19 cellular contexts compared by ENCODE assay signal in the genomic region with DNA sequence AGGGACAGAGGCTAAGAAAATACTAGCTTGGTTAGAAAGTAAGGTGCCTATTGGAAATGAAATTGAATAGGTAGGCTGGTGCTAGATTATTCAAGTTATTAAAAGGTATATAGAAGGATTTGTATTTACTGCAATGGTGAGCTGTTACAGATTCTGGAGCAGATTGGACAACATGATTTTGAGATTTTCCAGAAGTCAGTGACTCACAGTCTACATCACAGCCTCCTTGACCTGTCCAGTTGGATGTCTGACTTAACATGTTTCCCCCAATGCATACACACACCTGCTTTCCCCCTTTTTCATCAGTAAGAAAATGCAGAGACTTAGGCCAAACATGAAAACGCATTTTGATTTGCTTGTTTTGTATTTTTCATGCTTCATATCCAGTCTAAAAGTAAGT. TPM values are rescaled to one million over a fixed set of nuclear protein-coding genes. Genes with fewer than 3 reads are reported as not detected.
DNase-seq lines count a peak whose midpoint lies in the region; ATAC-seq, FAIRE-seq and TF ChIP-seq lines count a peak whose summit lies in the region.
"Had no signal": no experiment of that assay in that cellular context is flagged by ENCODE, and none has a peak within 500 bp of the region (broad histone marks: within the 10 kb centered on the region; RNA-seq: fewer than 3 reads in every experiment).

No MANE protein-coding gene starts in this region.

- no peak overlapping the region for H3K23ac ChIP-seq in trophoblast cell (ENCODE audit: low read length)

- H3K9me3 ChIP-seq in trophoblast cell (ENCODE audit: insufficient read depth, low read depth, low read length): no peaks in the 10 kb centered on the region
- no peaks in the 10 kb centered on the region for H3K9me3 ChIP-seq in Peyer's patch
- H3K9me3 ChIP-seq: BLaER1 treated with 17β-estradiol and CSF1 and Interleukin-3, amounts not matched to agents 10 nM and 100 nM had no signal

- no peak overlapping the region for H4K8ac ChIP-seq in trophoblast cell (ENCODE audit: low read depth, low read length)

- DNase-seq in amniotic epithelial cell (ENCODE audit: low read depth): peak; percentile 63
- DNase-seq in fibroblast of mammary gland (ENCODE audit: low read depth): peak; percentile 51
- DNase-seq in trophoblast cell: no peak
- no peak for DNase-seq in Peyer's patch
- DNase-seq in GM12892 (ENCODE audit: insufficient read length): no peak
- DNase-seq: DMS 273 treated with DMSO at 0.1 percent for 48 hours, GDM1, Kasumi-1, MM.1S, NCI-H1092 treated with DMSO at 0.1 percent for 48 hours, NCI-H1694, NCI-H510A treated with DMSO at 0.1 percent for 48 hours, NCI-H82 had no signal

- H2AFZ ChIP-seq in trophoblast cell (ENCODE audit: insufficient read depth, low read length, poor library complexity): no peak overlapping the region

- no CpG with 5 or more reads among the region's 1 CpG for WGBS in trophoblast cell (ENCODE audit: extremely low coverage, insufficient coverage, insufficient read length)

- no peak for TF ChIP-seq POLR2A in Peyer's patch (IDR thresholded peaks at IDR 0.05)
- TF ChIP-seq POLR2A in GM12892 (IDR thresholded peaks at IDR 0.05; ENCODE audit: low read depth, low read length): no peak

- no peak overlapping the region for H2AK5ac ChIP-seq in trophoblast cell (ENCODE audit: low read length)

- no peak overlapping the region for H3K14ac ChIP-seq in trophoblast cell (ENCODE audit: low read length)

- peak overlapping the region; percentile 22 for H3K4me2 ChIP-seq in trophoblast cell (ENCODE audit: low read length)
- H3K4me2 ChIP-seq: BLaER1 treated with 17β-estradiol and CSF1 and Interleukin-3, amounts not matched to agents 10 nM and 100 nM had no signal

- H2BK12ac ChIP-seq in trophoblast cell (ENCODE audit: low read length): no peak overlapping the region

- TF ChIP-seq CTCF in 22Rv1 (IDR thresholded peaks at IDR 0.05) (no peak), fibroblast of mammary gland (conservative IDR thresholded peaks at IDR 0.05; ENCODE audit: control insufficient read depth, insufficient read depth, low read depth, low read length) (no peak), Peyer's patch (IDR thresholded peaks at IDR 0.05) (no peak)

- H3K27ac ChIP-seq in 22Rv1 (peak overlapping the region; percentile 97), trophoblast cell (ENCODE audit: low read depth, low read length) (no peak overlapping the region), Peyer's patch (no peak overlapping the region)
- H3K27ac ChIP-seq: BLaER1 treated with 17β-estradiol and CSF1 and Interleukin-3, amounts not matched to agents 10 nM and 100 nM had no signal

- H2BK120ac ChIP-seq in trophoblast cell (ENCODE audit: insufficient read depth, low read length, poor library complexity): no peak overlapping the region

- no peak overlapping the region for H4K91ac ChIP-seq in trophoblast cell (ENCODE audit: low read depth, low read length)

- no peaks in the 10 kb centered on the region for H3K79me2 ChIP-seq in trophoblast cell (ENCODE audit: control insufficient read depth, insufficient read depth, low read length, poor library complexity)

- H4K12ac ChIP-seq in trophoblast cell (ENCODE audit: low read depth, low read length): no peak overlapping the region

- H3K4me3 ChIP-seq in fibroblast of mammary gland (ENCODE audit: control insufficient read depth, low read depth, low read length) (no peak overlapping the region), trophoblast cell (ENCODE audit: low read depth, low read length) (no peak overlapping the region), Peyer's patch (no peak overlapping the region)
- H3K4me3 ChIP-seq: BLaER1 treated with 17β-estradiol and CSF1 and Interleukin-3, amounts not matched to agents 10 nM and 100 nM; GM12878 had no signal

- H3K27me3 ChIP-seq in trophoblast cell (ENCODE audit: insufficient read depth, low read length) (no peaks in the 10 kb centered on the region), Peyer's patch (no peaks in the 10 kb centered on the region)
- H3K27me3 ChIP-seq: BLaER1 treated with 17β-estradiol and CSF1 and Interleukin-3, amounts not matched to agents 10 nM and 100 nM had no signal

- H3K4me1 ChIP-seq in trophoblast cell (ENCODE audit: control insufficient read depth in 1 of 2, insufficient read depth in 2 of 2, low read length in 2 of 2) (peaks cover 3 to 4% of the 10 kb centered on the region in 2 experiments), Peyer's patch (peaks cover 0 to 11% (median 0%) of the 10 kb centered on the region in 4 donors)

- no peak for FAIRE-seq in GM12892 (lab: Jason Lieb, UNC)
- FAIRE-seq: GM12878, H54 had no signal

- H3K9ac ChIP-seq in trophoblast cell (ENCODE audit: low read length): no peak overlapping the region
- H3K9ac ChIP-seq: BLaER1 treated with 17β-estradiol and CSF1 and Interleukin-3, amounts not matched to agents 10 nM and 100 nM had no signal

- H2BK5ac ChIP-seq in trophoblast cell (ENCODE audit: low read depth, low read length, poor library complexity): no peak overlapping the region

- H3K4ac ChIP-seq in trophoblast cell (ENCODE audit: low read depth, low read length): no peak overlapping the region

- H3K36me3 ChIP-seq in trophoblast cell (ENCODE audit: control insufficient read depth in 1 of 2, insufficient read depth in 2 of 2, low read length in 2 of 2) (peaks cover 6 to 10% of the 10 kb centered on the region in 2 experiments), Peyer's patch (peaks cover 0 to 9% (median 0%) of the 10 kb centered on the region in 3 donors)

- no peak overlapping the region for H3K18ac ChIP-seq in trophoblast cell (ENCODE audit: low read length)

- ATAC-seq in GM19035 (IDR thresholded peaks at IDR 0.05; ENCODE audit: unreplicated experiment): no peak
- no peak for ATAC-seq in GM18858 (IDR thresholded peaks at IDR 0.05; ENCODE audit: unreplicated experiment)
- ATAC-seq: GM12878 had no signal

- H3K79me1 ChIP-seq in trophoblast cell (ENCODE audit: low read length): no peaks in the 10 kb centered on the region

RNA-seq across cellular contexts. Expression of a gene that starts 33.4 kb away (rescaled TPM):
- polyA plus RNA-seq in trophoblast cell (2013): 35.8 and 36.0 TPM in 2 replicates
- 10 to 100 TPM; 18.9 to 47.1 (median 23.2) TPM for total RNA-seq in Peyer's patch
- polyA plus RNA-seq in GM12892 (2012; ENCODE audit: missing spikeins): 41.7 TPM

Comparison
In these comparisons a context has a peak if more than half of its experiments do, and no peak if none do; other contexts are left out.
1. DNase-seq: peak in amniotic epithelial cell (single experiment) and fibroblast of mammary gland (single experiment); none in trophoblast cell (0 of 2), Peyer's patch (0 of 3) and GM12892 (single experiment).